11 cellular contexts compared by ENCODE assay signal in the genomic region with DNA sequence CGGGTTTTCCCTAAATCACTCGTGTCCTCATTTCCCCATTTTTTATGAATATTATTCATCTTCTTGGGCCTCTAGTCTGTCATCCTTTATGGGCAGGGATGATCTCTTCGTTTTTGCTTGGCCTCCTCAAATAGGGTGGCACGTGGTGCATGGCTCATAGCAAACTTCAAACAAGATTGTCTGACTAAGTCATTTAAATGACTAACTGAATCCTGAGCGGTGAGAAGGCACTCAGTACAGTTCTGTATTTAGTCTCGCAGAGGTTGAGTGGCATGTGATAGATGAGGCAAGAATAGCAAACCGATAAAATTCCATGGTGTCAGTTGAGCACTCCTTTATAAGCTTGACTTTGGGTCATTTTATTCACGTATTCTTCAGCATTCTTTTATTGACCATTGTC. TPM values are rescaled to one million over a fixed set of nuclear protein-coding genes. Genes with fewer than 3 reads are reported as not detected.
A peak's percentile ranks its signal among the peaks of the same experiment; 100 is the strongest.
DNase-seq lines count a peak whose midpoint lies in the region; ATAC-seq lines count a peak whose summit lies in the region.
"Had no signal": no experiment of that assay in that cellular context is flagged by ENCODE, and none has a peak within 500 bp of the region (broad histone marks: within the 10 kb centered on the region; RNA-seq: fewer than 3 reads in every experiment).

No MANE protein-coding gene starts in this region.

- ATAC-seq in GM21737 (IDR thresholded peaks at IDR 0.05; ENCODE audit: unreplicated experiment): no peak
- ATAC-seq: left lobe of liver had no signal

- in situ Hi-C loops in Caki2 (cut with HindIII; ENCODE audit: low pct_unique_long_range_greater_than_20kb, low sequenced_read_pairs): no loop called here

- DNase-seq in Caki2 (ENCODE audit: low read depth) (peak; percentile 56), HK-2 (ENCODE audit: unreplicated experiment) (peak; percentile 40), amniotic stem cell (lab: John Stamatoyannopoulos, UW) (peak; percentile 19), iris pigment epithelial cell (ENCODE audit: low read depth) (peak; percentile 77), OCI-M1 (lab: John Stamatoyannopoulos, UW) (no peak), mucosa of gallbladder (ENCODE audit: low spot score) (no peak)
- DNase-seq: DMS79; esophagus squamous epithelium; stimulated activated CD4-positive, alpha-beta T cell treated with anti-CD3 and anti-CD28 coated beads, Interleukin-4, amount 100 ng/mL, for 4 hours had no signal

RNA-seq across cellular contexts. Expression of gene JDP2, which starts 5.7 kb away (rescaled TPM):
- 34.2 and 36.6 TPM in 2 replicates for total RNA-seq in Caki2 (2014; rRNA removed; shearing (Covaris generic); ENCODE audit: low replicate concordance)
- 43.0 TPM for total RNA-seq in mucosa of gallbladder

Comparison
In these comparisons a context has a peak if more than half of its experiments do, and no peak if none do; other contexts are left out.
1. DNase-seq: peak in Caki2 (single experiment), HK-2 (single experiment), amniotic stem cell (single experiment) and iris pigment epithelial cell (single experiment); none in OCI-M1 (single experiment) and mucosa of gallbladder (single experiment).